ENCODE assay signal across 26 cellular contexts in genomic region chr15:30046414-30046813, GRCh38. TPM values are rescaled to one million over a fixed set of nuclear protein-coding genes. Genes with fewer than 3 reads are reported as not detected.
"Had no signal": no experiment of that assay in that cellular context is flagged by ENCODE, and none has a peak within 500 bp of the region (broad histone marks: within the 10 kb centered on the region; RNA-seq: fewer than 3 reads in every experiment).

No MANE protein-coding gene starts in this region.

- H3K36me3 Mint-ChIP-seq: activated CD4-positive, alpha-beta memory T cell treated with anti-CD3 and anti-CD28 coated beads for 36 hours; activated naive CD4-positive, alpha-beta T cell treated with anti-CD3 and anti-CD28 coated beads, Interleukin-2, amount 50 U/mL, for 72 hours; T-cell had no signal

- ATAC-seq: activated naive CD4-positive, alpha-beta T cell treated with anti-CD3 and anti-CD28 coated beads, Interleukin-2, amount 50 U/mL, for 72 hours; activated naive CD8-positive, alpha-beta T cell treated with anti-CD3 and anti-CD28 coated beads, Interleukin-2, amount 50 U/mL, for 24 hours; activated T-cell treated with anti-CD3 and anti-CD28 coated beads, Interleukin-2, amount 50 U/mL, for 4 hours; T-cell had no signal

- H3K4me1 Mint-ChIP-seq: activated CD4-positive, alpha-beta T cell treated with anti-CD3 and anti-CD28 coated beads, Interleukin-2, amount 10 ng/mL, durations not matched to agents 7 days and 5 days; activated naive CD8-positive, alpha-beta T cell treated with anti-CD3 and anti-CD28 coated beads, Interleukin-2, amount 50 U/mL, for 24 hours; T-cell had no signal

- H3K36me3 ChIP-seq: brain microvascular endothelial cell, cardiac muscle cell, SJSA1 had no signal

- H3K27ac Mint-ChIP-seq: activated CD4-positive, alpha-beta memory T cell treated with anti-CD3 and anti-CD28 coated beads for 36 hours; activated CD4-positive, alpha-beta T cell treated with anti-CD3 and anti-CD28 coated beads, Interleukin-2, amount 10 ng/mL, durations not matched to agents 7 days and 5 days; activated naive CD4-positive, alpha-beta T cell treated with anti-CD3 and anti-CD28 coated beads, Interleukin-2, amount 50 U/mL, for 72 hours; activated naive CD8-positive, alpha-beta T cell treated with anti-CD3 and anti-CD28 coated beads, Interleukin-2, amount 50 U/mL, for 24 hours; T-cell had no signal

- H3K9me3 Mint-ChIP-seq: activated CD4-positive, alpha-beta memory T cell treated with anti-CD3 and anti-CD28 coated beads for 36 hours; activated CD4-positive, alpha-beta T cell treated with anti-CD3 and anti-CD28 coated beads, Interleukin-2, amount 10 ng/mL, durations not matched to agents 7 days and 5 days; activated naive CD4-positive, alpha-beta T cell treated with anti-CD3 and anti-CD28 coated beads, Interleukin-2, amount 50 U/mL, for 72 hours; activated naive CD8-positive, alpha-beta T cell treated with anti-CD3 and anti-CD28 coated beads, Interleukin-2, amount 50 U/mL, for 24 hours; activated T-cell treated with anti-CD3 and anti-CD28 coated beads, Interleukin-2, amount 50 U/mL, for 4 hours; T-cell had no signal

- H3K9me3 ChIP-seq: SJSA1 had no signal

- DNase-seq: activated CD4-positive, alpha-beta memory T cell treated with anti-CD3 and anti-CD28 coated beads for 36 hours; activated CD4-positive, alpha-beta T cell treated with anti-CD3 and anti-CD28 coated beads, Interleukin-2, amount 10 ng/mL, durations not matched to agents 7 days and 5 days; activated CD4-positive, CD25-positive, alpha-beta regulatory T cell; activated CD8-positive, alpha-beta memory T cell treated with anti-CD3 and anti-CD28 coated beads for 24 hours; activated effector memory CD4-positive, alpha-beta T cell treated with anti-CD3 and anti-CD28 coated beads, Interleukin-2, amount 50 U/mL, for 16 hours; activated naive CD4-positive, alpha-beta T cell treated with Interleukin-2 at 50 U/mL for 16 hours; activated naive CD8-positive, alpha-beta T cell treated with anti-CD3 and anti-CD28 coated beads, Interleukin-2, amount 50 U/mL, for 24 hours; activated T-cell treated with anti-CD3 and anti-CD28 coated beads, Interleukin-2, amount 50 U/mL, for 4 hours; brain microvascular endothelial cell; Kasumi-1; NCI-H1048; NCI-H146; NCI-H187 treated with DMSO at 0.1 percent for 48 hours; NCI-H2081 treated with DMSO at 0.1 percent for 48 hours; NCI-H446; NCI-H748 treated with DMSO at 0.1 percent for 48 hours; Right ventricle myocardium superior; RPMI8226; T-cell; T-helper 2 cell; T1000 had no signal

- H3K4me3 ChIP-seq: cardiac muscle cell, SJSA1 had no signal

- H3K27me3 Mint-ChIP-seq: activated naive CD8-positive, alpha-beta T cell treated with anti-CD3 and anti-CD28 coated beads, Interleukin-2, amount 50 U/mL, for 24 hours had no signal

- H3K27me3 ChIP-seq: brain microvascular endothelial cell, cardiac muscle cell, SJSA1 had no signal

- H3K27ac ChIP-seq: brain microvascular endothelial cell, cardiac muscle cell, SJSA1, VCaP had no signal

- H3K4me3 Mint-ChIP-seq: activated CD4-positive, alpha-beta memory T cell treated with anti-CD3 and anti-CD28 coated beads for 36 hours; activated CD4-positive, alpha-beta T cell treated with anti-CD3 and anti-CD28 coated beads, Interleukin-2, amount 10 ng/mL, durations not matched to agents 7 days and 5 days; activated naive CD8-positive, alpha-beta T cell treated with anti-CD3 and anti-CD28 coated beads, Interleukin-2, amount 50 U/mL, for 24 hours; activated T-cell treated with anti-CD3 and anti-CD28 coated beads, Interleukin-2, amount 50 U/mL, for 4 hours; T-cell had no signal

RNA-seq across cellular contexts. Expression of gene GOLGA8J, which starts 36.3 kb away (rescaled TPM):
- total RNA-seq: activated CD4-positive, alpha-beta memory T cell treated with anti-CD3 and anti-CD28 coated beads for 36 hours; cardiac muscle cell; OCI-LY7; Right ventricle myocardium superior; SJSA1; T-cell had no signal
